Comparison of ENCODE assay signal across 8 cellular contexts in the genomic region with DNA sequence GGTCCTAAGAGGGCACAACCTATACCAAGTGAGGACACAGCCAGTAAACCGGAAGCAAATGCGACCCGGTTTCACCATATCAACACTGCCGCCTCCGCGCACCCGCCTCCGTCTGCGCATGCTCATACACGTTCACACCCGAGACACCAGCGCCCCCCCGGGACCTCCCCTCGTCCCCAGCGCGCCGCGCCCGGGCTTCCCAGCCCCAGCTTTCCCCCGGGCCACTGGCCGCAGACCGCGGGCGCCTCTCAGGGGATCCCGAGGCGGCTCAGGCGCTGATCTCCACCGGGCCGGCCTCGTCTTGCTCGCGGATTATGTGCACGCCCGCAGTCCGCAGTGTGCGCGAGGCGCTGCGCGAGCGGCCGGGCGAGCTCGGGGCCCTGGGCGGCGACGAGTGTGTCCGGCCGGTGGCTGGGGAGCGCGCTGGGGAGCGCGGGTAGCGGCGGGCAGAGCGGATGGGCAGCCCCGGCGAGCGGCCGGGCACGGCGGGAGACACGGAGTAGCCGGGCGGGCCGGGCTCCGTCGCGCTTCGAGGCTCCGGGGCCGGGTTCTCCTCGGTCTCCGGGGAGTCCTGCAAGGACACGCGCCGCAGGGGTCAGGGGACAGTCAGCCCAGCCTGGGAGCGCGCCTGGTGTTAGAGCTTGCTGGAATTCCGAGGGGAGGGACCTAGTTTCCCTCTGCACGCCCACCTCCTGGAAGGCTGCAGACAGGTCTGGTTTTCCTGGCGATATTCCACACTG. TPM values are rescaled to one million over a fixed set of nuclear protein-coding genes. Genes with fewer than 3 reads are reported as not detected.
DNase-seq lines count a peak whose midpoint lies in the region; ATAC-seq and TF ChIP-seq lines count a peak whose summit lies in the region.

No MANE protein-coding gene starts in this region.

- H3K9me3 ChIP-seq in Panc1 (ENCODE audit: control insufficient read depth, insufficient read depth, low read depth, low read length) (no peaks in the 10 kb centered on the region), heart right ventricle (no peaks in the 10 kb centered on the region), upper lobe of left lung (no peaks in the 10 kb centered on the region)

- H3K9me3 Mint-ChIP-seq in activated naive CD4-positive, alpha-beta T cell treated with anti-CD3 and anti-CD28 coated beads, Interleukin-2, amount 50 U/mL, for 72 hours: no peaks in the 10 kb centered on the region

- CTCF ChIA-PET in Panc1 (lab: Charles Lee): interaction anchor here (0.6 kb wide), 1 partner anchor 139 kb away, joined by 6 read pairs; no protein-coding TSS in a partner anchor

- no peak overlapping the region for H3K9ac ChIP-seq in rectal smooth muscle tissue (ENCODE audit: low read length)

- H3K27ac Mint-ChIP-seq in activated naive CD4-positive, alpha-beta T cell treated with anti-CD3 and anti-CD28 coated beads, Interleukin-2, amount 50 U/mL, for 72 hours: no peak overlapping the region

- peak; percentile 53 for ATAC-seq in GM21619 (IDR thresholded peaks at IDR 0.05; ENCODE audit: unreplicated experiment)
- ATAC-seq in Panc1: 0 out of 2 replicates have a peak, but pooled peaks have one; percentile 34
- ATAC-seq in activated naive CD4-positive, alpha-beta T cell treated with anti-CD3 and anti-CD28 coated beads, Interleukin-2, amount 50 U/mL, for 72 hours: peak; percentile 77 to 87
- ATAC-seq in heart right ventricle: peak; percentile 82 to 93 (median 84)
- peak; percentile 5 to 74 for ATAC-seq in upper lobe of left lung (ENCODE audit: low FRiP score in 2 of 2)

- H3K36me3 ChIP-seq in Panc1 (ENCODE audit: control insufficient read depth, insufficient read depth, low read length) (no peaks in the 10 kb centered on the region), heart right ventricle (no peaks in the 10 kb centered on the region), rectal smooth muscle tissue (ENCODE audit: control insufficient read depth, insufficient read depth, low read length) (no peaks in the 10 kb centered on the region), upper lobe of left lung (no peaks in the 10 kb centered on the region)

- H3K27me3 ChIP-seq in Panc1 (ENCODE audit: control insufficient read depth, insufficient read depth, low read length) (no peaks in the 10 kb centered on the region; the same call in 1 of the 2 replicates), heart right ventricle (peaks cover 0 to 12% (median 0%) of the 10 kb centered on the region in 7 donors), rectal smooth muscle tissue (ENCODE audit: control insufficient read depth, insufficient read depth, low read length) (peaks cover 2% of the 10 kb centered on the region), upper lobe of left lung (no peaks in the 10 kb centered on the region)

- WGBS in heart right ventricle, 2 donors: 3 to 6% methylated on average over 70 to 82 of the region's 82 CpGs
- WGBS in upper lobe of left lung, 2 donors: 18 to 20% methylated on average over 13 to 14 of the region's 82 CpGs

- BruUV-seq in Panc1 (replicated peaks; lab: Mats Ljungman, UMichigan): no TSS peak

- H3K36me3 Mint-ChIP-seq in activated naive CD4-positive, alpha-beta T cell treated with anti-CD3 and anti-CD28 coated beads, Interleukin-2, amount 50 U/mL, for 72 hours: no peaks in the 10 kb centered on the region

- H3K4me1 ChIP-seq in Panc1 (ENCODE audit: control insufficient read depth, insufficient read depth, low read length): no peaks in the 10 kb centered on the region
- peaks cover 0 to 18% (median 12%) of the 10 kb centered on the region in 9 donors for H3K4me1 ChIP-seq in heart right ventricle
- peaks cover 2% of the 10 kb centered on the region for H3K4me1 ChIP-seq in rectal smooth muscle tissue (ENCODE audit: control insufficient read depth, insufficient read depth, low read length)
- H3K4me1 ChIP-seq in upper lobe of left lung: peaks cover 0 to 16% (median 10%) of the 10 kb centered on the region in 4 donors

- DNase-seq in Panc1 (ENCODE audit: low read depth, low spot score) (no peak), heart right ventricle (peak; percentile 86), upper lobe of left lung (peak; percentile 58 to 93), HuH-7 (ENCODE audit: low spot score) (no peak), Kasumi-1 (lab: John Stamatoyannopoulos, UW) (no peak)
- peak; percentile 80 to 85 for DNase-seq in activated naive CD4-positive, alpha-beta T cell treated with anti-CD3 and anti-CD28 coated beads, Interleukin-2, amount 50 U/mL, for 72 hours (ENCODE audit: low spot score in 2 of 2)

- TF ChIP-seq CTCF in Panc1 (IDR thresholded peaks at IDR 0.05) (no peak), heart right ventricle (IDR thresholded peaks at IDR 0.05) (peak in 4 of 9 donors; percentile 14 to 43 (median 28)), upper lobe of left lung (IDR thresholded peaks at IDR 0.05) (peak in 3 of 6 experiments; percentile 15 to 18 (median 16))

- peak in 2 of 4 donors; percentile 17 to 27 for TF ChIP-seq POLR2A in upper lobe of left lung (IDR thresholded peaks at IDR 0.05)

- in situ Hi-C loops in Panc1 (cut with HindIII; ENCODE audit: low pct_unique_long_range_greater_than_20kb, low sequenced_read_pairs): no loop called here

- H3K4me3 ChIP-seq in Panc1 (ENCODE audit: low read depth in 2 of 2, low read length in 2 of 2) (no peak overlapping the region), heart right ventricle (peak overlapping the region; percentile 3 to 59 (median 52)), rectal smooth muscle tissue (ENCODE audit: low read length) (peak overlapping the region; percentile 51), upper lobe of left lung (peak overlapping the region in 3 of 4 donors; percentile 41 to 55 (median 51))

- H3K27ac ChIP-seq in Panc1 (ENCODE audit: low read length) (no peak overlapping the region), heart right ventricle (peak overlapping the region; percentile 58 to 90 (median 82)), rectal smooth muscle tissue (ENCODE audit: low read depth, low read length) (no peak overlapping the region), upper lobe of left lung (peak overlapping the region; percentile 76 to 87 (median 80))

- intact Hi-C loops in Panc1 (cut with micrococcal nuclease; ENCODE audit: unreplicated experiment): no loop called here
- intact Hi-C loops in heart right ventricle (cut with DNase I): loop anchor here in 3 of 10 donors (1.0 to 10.0 kb wide), 4 partner anchors 22 to 46 kb away; no protein-coding TSS in a partner anchor

- no peak for TF ChIP-seq EP300 in upper lobe of left lung (IDR thresholded peaks at IDR 0.05)

- POLR2A ChIA-PET in Panc1 (lab: Charles Lee): interaction anchor here (0.6 kb wide), 1 partner anchor 124 kb away, joined by 4 read pairs; no protein-coding TSS in a partner anchor

RNA-seq across cellular contexts. Expression of gene HEPN1, which starts 2.0 kb away (rescaled TPM):
- total RNA-seq in Panc1 (2021; ENCODE audit: unreplicated experiment) (not detected), heart right ventricle (not detected), upper lobe of left lung (not detected)
- polyA plus RNA-seq in Panc1 (2012; ENCODE audit: insufficient read length): not detected
- not detected for total RNA-seq in activated naive CD4-positive, alpha-beta T cell treated with anti-CD3 and anti-CD28 coated beads, Interleukin-2, amount 50 U/mL, for 72 hours
- under 1 TPM in 1 of 2 donors, not detected in 1; 0.03 TPM for polyA plus RNA-seq in heart right ventricle

RNA-seq across cellular contexts. Expression of gene HEPACAM, which starts 14.8 kb away (rescaled TPM):
- total RNA-seq in Panc1 (2021; ENCODE audit: unreplicated experiment) (not detected), heart right ventricle (1 to 10 TPM in 1 of 10 donors, under 1 TPM in 7, not detected in 2; 0.12 to 1.3 (median 0.35) TPM), upper lobe of left lung (under 1 TPM in 1 of 6 donors, not detected in 5; 0.14 TPM)
- polyA plus RNA-seq in Panc1 (2012; ENCODE audit: insufficient read length): not detected
- total RNA-seq in activated naive CD4-positive, alpha-beta T cell treated with anti-CD3 and anti-CD28 coated beads, Interleukin-2, amount 50 U/mL, for 72 hours: not detected
- under 1 TPM; 0.22 to 0.52 TPM for polyA plus RNA-seq in heart right ventricle

RNA-seq across cellular contexts. Expression of gene ROBO4, which starts 23.4 kb away (rescaled TPM):
- total RNA-seq in Panc1 (2021; ENCODE audit: unreplicated experiment) (0.26 TPM), heart right ventricle (10 to 100 TPM; 14.2 to 42.6 (median 22.0) TPM), upper lobe of left lung (100 to 1,000 TPM in 2 of 6 donors, 10 to 100 TPM in 4; 17.3 to 111 (median 50.2) TPM)
- polyA plus RNA-seq in Panc1 (2012; ENCODE audit: insufficient read length): not detected
- total RNA-seq in activated naive CD4-positive, alpha-beta T cell treated with anti-CD3 and anti-CD28 coated beads, Interleukin-2, amount 50 U/mL, for 72 hours: not detected
- polyA plus RNA-seq in heart right ventricle: 10 to 100 TPM; 17.9 to 39.1 TPM

RNA-seq across cellular contexts. Expression of gene CCDC15, which starts 33.0 kb away (rescaled TPM):
- total RNA-seq in Panc1 (2021; ENCODE audit: unreplicated experiment): 2.8 TPM
- 0.53 TPM for polyA plus RNA-seq in Panc1 (2012; ENCODE audit: insufficient read length)
- total RNA-seq in activated naive CD4-positive, alpha-beta T cell treated with anti-CD3 and anti-CD28 coated beads, Interleukin-2, amount 50 U/mL, for 72 hours: 10 to 100 TPM in 1 of 2 donors, 1 to 10 TPM in 1; 5.3 to 15.5 TPM
- under 1 TPM; 0.07 to 0.83 (median 0.20) TPM for total RNA-seq in heart right ventricle
- under 1 TPM; 0.10 to 0.44 TPM for polyA plus RNA-seq in heart right ventricle
- 1 to 10 TPM in 4 of 6 donors, under 1 TPM in 2; 0.89 to 3.1 (median 1.2) TPM for total RNA-seq in upper lobe of left lung

RNA-seq across cellular contexts. Expression of gene ROBO3, which starts 55.8 kb away (rescaled TPM):
- total RNA-seq in Panc1 (2021; ENCODE audit: unreplicated experiment) (12.0 TPM), heart right ventricle (1 to 10 TPM; 1.5 to 7.8 (median 3.6) TPM), upper lobe of left lung (10 to 100 TPM in 2 of 6 donors, 1 to 10 TPM in 4; 6.4 to 40.9 (median 7.5) TPM)
- polyA plus RNA-seq in Panc1 (2012; ENCODE audit: insufficient read length): 15.7 TPM
- 10 to 100 TPM; 18.0 to 24.4 TPM for total RNA-seq in activated naive CD4-positive, alpha-beta T cell treated with anti-CD3 and anti-CD28 coated beads, Interleukin-2, amount 50 U/mL, for 72 hours
- 10 to 100 TPM in 1 of 2 donors, 1 to 10 TPM in 1; 4.9 to 19.8 TPM for polyA plus RNA-seq in heart right ventricle

Comparison
In these comparisons a context has a peak if more than half of its experiments do, and no peak if none do; other contexts are left out.
1. ATAC-seq: peak in every context shown above with its lines; median percentile 84 in heart right ventricle; 82 in activated naive CD4-positive, alpha-beta T cell treated with anti-CD3 and anti-CD28 coated beads, Interleukin-2, amount 50 U/mL, for 72 hours; 53 in GM21619; 40 in upper lobe of left lung; 34 in Panc1.
2. DNase-seq: peak in activated naive CD4-positive, alpha-beta T cell treated with anti-CD3 and anti-CD28 coated beads, Interleukin-2, amount 50 U/mL, for 72 hours (2 of 2), heart right ventricle (2 of 2) and upper lobe of left lung (2 of 2); none in Panc1 (single experiment), HuH-7 (single experiment) and Kasumi-1 (0 of 2).
3. H3K27ac ChIP-seq: peak in heart right ventricle (10 of 10) and upper lobe of left lung (4 of 4); none in Panc1 (single experiment) and rectal smooth muscle tissue (single experiment).
4. H3K4me3 ChIP-seq: peak in heart right ventricle (10 of 10), rectal smooth muscle tissue (single experiment) and upper lobe of left lung (3 of 4); none in Panc1 (0 of 2).
5. RNA of gene ROBO4, which starts 23.4 kb away (total RNA-seq): 17.3 to 111 TPM in upper lobe of left lung and 14.2 to 42.6 TPM in heart right ventricle; 0.26 TPM in Panc1 (single experiment) and not detected in activated naive CD4-positive, alpha-beta T cell treated with anti-CD3 and anti-CD28 coated beads, Interleukin-2, amount 50 U/mL, for 72 hours; every median in the first group is over 10 times any median in the second.